Comparison of ENCODE assay signal across 24 cellular contexts in the genomic region with DNA sequence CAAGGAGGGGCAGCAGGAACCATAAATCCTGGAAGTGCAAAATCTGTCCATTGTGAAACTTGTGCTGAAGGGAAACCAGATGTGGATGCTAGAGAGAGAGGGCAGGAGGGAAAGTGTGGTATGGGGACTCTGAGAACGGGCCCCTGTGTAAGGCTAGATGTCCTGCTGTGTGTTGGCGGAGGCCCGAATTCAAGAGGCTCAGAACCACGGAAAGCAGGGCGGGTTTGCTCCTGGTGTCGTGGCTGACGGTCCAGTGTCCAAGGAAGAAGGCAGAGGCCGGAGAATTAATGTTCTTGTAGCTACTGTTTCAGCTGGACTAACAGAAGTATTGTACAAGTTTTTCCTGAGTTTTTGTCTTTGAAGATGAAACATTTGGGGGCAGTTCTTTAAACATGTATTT. TPM values are rescaled to one million over a fixed set of nuclear protein-coding genes. Genes with fewer than 3 reads are reported as not detected.
DNase-seq lines count a peak whose midpoint lies in the region; ATAC-seq and TF ChIP-seq lines count a peak whose summit lies in the region.
"Had no signal": no experiment of that assay in that cellular context is flagged by ENCODE, and none has a peak within 500 bp of the region (broad histone marks: within the 10 kb centered on the region; RNA-seq: fewer than 3 reads in every experiment).

No MANE protein-coding gene starts in this region.

- H3K4me3 ChIP-seq in HEK293 (ENCODE audit: low read depth, low read length) (no peak overlapping the region), choroid plexus epithelial cell (ENCODE audit: low read depth, low read length) (no peak overlapping the region), neuronal stem cell (ENCODE audit: low read length in 2 of 2) (no peak overlapping the region), A673 (ENCODE audit: low read depth, low read length, poor library complexity, severe bottlenecking) (no peak overlapping the region)
- H3K4me3 ChIP-seq: A549, GM23338 had no signal

- H3K27ac ChIP-seq in HEK293 (ENCODE audit: extremely low read depth, low read depth, low read length): no peak overlapping the region
- H3K27ac ChIP-seq in neuronal stem cell (replicated peaks; ENCODE audit: low read length): no peak overlapping the region
- no peak overlapping the region for H3K27ac ChIP-seq in A673 (ENCODE audit: low read depth, low read length, poor library complexity, severe bottlenecking)
- H3K27ac ChIP-seq: A549 had no signal

- H4K91ac ChIP-seq in neuronal stem cell (ENCODE audit: low read depth, low read length, poor library complexity): no peak overlapping the region

- no peak for ATAC-seq in HG03025 (IDR thresholded peaks at IDR 0.05; ENCODE audit: low FRiP score, unreplicated experiment)
- ATAC-seq: GM23338, HCT116 had no signal

- H3K4me2 ChIP-seq in neuronal stem cell (ENCODE audit: insufficient read depth, low read length, poor library complexity, severe bottlenecking): no peak overlapping the region
- H3K4me2 ChIP-seq: A549, GM23338 had no signal

- whole genome bisulfite sequencing in neuronal stem cell (ENCODE audit: extremely low coverage in 2 of 2, insufficient read length in 2 of 2, insufficient replicate concordance in 1 of 2), 2 donors: no CpG with 5 or more reads among the region's 8 CpGs

- CTCF ChIA-PET in HEK293 (lab: Yijun Ruan, JAX): no interaction called here
- CTCF ChIA-PET in A673 (lab: Charles Lee): no interaction called here

- H2AK5ac ChIP-seq in neuronal stem cell (ENCODE audit: low read depth, low read length): no peak overlapping the region

- no peaks in the 10 kb centered on the region for H3K79me1 ChIP-seq in neuronal stem cell (ENCODE audit: low read depth, low read length)

- H3K9ac ChIP-seq in neuronal stem cell (ENCODE audit: low read depth, low read length, poor library complexity): no peak overlapping the region

- peaks cover 0 to 12% (median 0%) of the 10 kb centered on the region in 3 experiments for H3K27me3 ChIP-seq in neuronal stem cell (ENCODE audit: control insufficient read depth in 3 of 3, insufficient read depth in 3 of 3, low read depth in 1 of 3, low read length in 3 of 3)
- H3K27me3 ChIP-seq in A673 (replicated peaks; ENCODE audit: insufficient read depth, low read depth, low read length, poor library complexity): peaks cover 33% of the 10 kb centered on the region

- peak overlapping the region; percentile 15 for H3K18ac ChIP-seq in neuronal stem cell (ENCODE audit: low read length)

- POLR2A ChIA-PET in HEK293 (lab: Yijun Ruan, JAX): no interaction called here
- POLR2A ChIA-PET in A673 (lab: Charles Lee; ENCODE audit: low non-redundant PET): no interaction called here

- H3K4me1 ChIP-seq in HEK293 (ENCODE audit: control insufficient read depth, insufficient read depth, low read length): no peaks in the 10 kb centered on the region
- peaks cover 0 to 8% of the 10 kb centered on the region in 2 donors for H3K4me1 ChIP-seq in neuronal stem cell (ENCODE audit: control insufficient read depth in 2 of 2, insufficient read depth in 1 of 2, low read depth in 1 of 2, low read length in 2 of 2)
- no peaks in the 10 kb centered on the region for H3K4me1 ChIP-seq in A673 (ENCODE audit: insufficient read depth, low read length, poor library complexity, severe bottlenecking)
- H3K4me1 ChIP-seq: A549 had no signal

- H3K4ac ChIP-seq in neuronal stem cell (ENCODE audit: low read length): no peak overlapping the region

- no peak overlapping the region for H4K8ac ChIP-seq in neuronal stem cell (ENCODE audit: low read depth, low read length)

- H3K36me3 ChIP-seq in HEK293 (ENCODE audit: control insufficient read depth in 2 of 2, insufficient read depth in 1 of 2, low read length in 2 of 2): no peaks in the 10 kb centered on the region
- no peaks in the 10 kb centered on the region for H3K36me3 ChIP-seq in neuronal stem cell (replicated peaks in 1 of 2; ENCODE audit: control insufficient read depth in 2 of 2, insufficient read depth in 2 of 2, low read length in 2 of 2)
- no peaks in the 10 kb centered on the region for H3K36me3 ChIP-seq in A673 (ENCODE audit: insufficient read depth, low read length, poor library complexity, severe bottlenecking)

- peak; percentile 3 for DNase-seq in choroid plexus epithelial cell (ENCODE audit: low read depth)
- DNase-seq in islet precursor cell: peak; percentile 34
- no peak for DNase-seq in neuronal stem cell (ENCODE audit: low spot score)
- no peak for DNase-seq in HPDE6-E6E7 (ENCODE audit: extremely low spot score)
- no peak for DNase-seq in A673 (ENCODE audit: low spot score)
- DNase-seq: 8988T; C1 segment of cervical spinal cord; Calu3; CD4-positive, alpha-beta memory T cell; COR-L47; DMS53; DMS79 treated with DMSO at 0.1 percent for 48 hours; GF-D8; H9; HFFc6 had no signal

- no peak overlapping the region for H2AFZ ChIP-seq in neuronal stem cell (ENCODE audit: low read length)
- H2AFZ ChIP-seq: GM23338 had no signal

- H2BK15ac ChIP-seq in neuronal stem cell (ENCODE audit: low read length): no peak overlapping the region

- intact Hi-C loops in A673 (cut with micrococcal nuclease; ENCODE audit: unreplicated experiment): no loop called here

- BruUV-seq in A673 (replicated peaks; lab: Mats Ljungman, UMichigan): no TSS peak

- H3K23ac ChIP-seq in neuronal stem cell (ENCODE audit: low read depth, low read length, poor library complexity): no peak overlapping the region

- H2BK12ac ChIP-seq in neuronal stem cell (ENCODE audit: low read length): no peak overlapping the region

- H3K9me3 ChIP-seq in HEK293 (ENCODE audit: control insufficient read depth, insufficient read depth, low read depth, low read length): no peaks in the 10 kb centered on the region
- peaks cover 0 to 2% of the 10 kb centered on the region in 2 donors for H3K9me3 ChIP-seq in neuronal stem cell (replicated peaks in 1 of 2; ENCODE audit: control insufficient read depth in 2 of 2, insufficient read depth in 1 of 2, low read depth in 1 of 2, low read length in 2 of 2)
- H3K9me3 ChIP-seq in A673 (ENCODE audit: low read depth, low read length, poor library complexity, severe bottlenecking): no peaks in the 10 kb centered on the region
- H3K9me3 ChIP-seq: A549 had no signal

- no peak overlapping the region for H2BK120ac ChIP-seq in neuronal stem cell (ENCODE audit: low read depth, low read length)

- TF ChIP-seq CTCF in HEK293 (tag by site-specific recombination; IDR thresholded peaks at IDR 0.05): no peak
- TF ChIP-seq CTCF in choroid plexus epithelial cell (conservative IDR thresholded peaks at IDR 0.05; ENCODE audit: low read depth, low read length): no peak
- TF ChIP-seq CTCF in A673 (conservative IDR thresholded peaks at IDR 0.05; ENCODE audit: low read depth, low read length): no peak

- H2BK5ac ChIP-seq in neuronal stem cell (ENCODE audit: low read length): no peak overlapping the region

- no peak overlapping the region for H3K14ac ChIP-seq in neuronal stem cell (ENCODE audit: low read length)

TF ChIP-seq in HEK293, 187 proteins besides CTCF, POLR2A, EP300 and RAD21:
- TF ChIP-seq REST (tag by site-specific recombination; IDR thresholded peaks at IDR 0.05) (0 out of 2 replicates have a peak, but pooled peaks have one; percentile 14), ZNF571 (tag by site-specific recombination; IDR thresholded peaks at IDR 0.05) (no peak), ZNF792 (tag by site-specific recombination; IDR thresholded peaks at IDR 0.05) (no peak)

RNA-seq across cellular contexts. Expression of gene CXCL14, which starts 9.1 kb away (rescaled TPM):
- polyA plus RNA-seq in neuronal stem cell (2013, experiment 1 of 2): 1.7 TPM
- 1.8 TPM for polyA plus RNA-seq in neuronal stem cell (2013, experiment 2 of 2)
- 0.17 TPM in 1 of 2 replicates, not detected in the other for total RNA-seq in A673 (2021)
- total RNA-seq: Calu3; CD4-positive, alpha-beta memory T cell; G401; GM23338 had no signal
- polyA plus RNA-seq: CD4-positive, alpha-beta memory T cell had no signal

RNA-seq across cellular contexts. Expression of gene NEUROG1, which starts 52.1 kb away (rescaled TPM):
- polyA plus RNA-seq in neuronal stem cell (2013, experiment 1 of 2): 0.04 TPM
- 0.03 TPM for polyA plus RNA-seq in neuronal stem cell (2013, experiment 2 of 2)
- not detected in 2 replicates for total RNA-seq in A673 (2021)
- total RNA-seq: Calu3; CD4-positive, alpha-beta memory T cell; Daoy; G401; GM23338; H4; H9; HFFc6 had no signal
- polyA plus RNA-seq: A549; BJ; CD4-positive, alpha-beta memory T cell had no signal

Comparison
In these comparisons a context has a peak if more than half of its experiments do, and no peak if none do; other contexts are left out.
1. DNase-seq: peak in choroid plexus epithelial cell (single experiment) and islet precursor cell (single experiment); none in neuronal stem cell (single experiment), HPDE6-E6E7 (single experiment) and A673 (single experiment).